8 cellular contexts compared by ENCODE assay signal in genomic region chr5:54867310-54867944, GRCh38.
DNase-seq lines count a peak whose midpoint lies in the region; ATAC-seq and TF ChIP-seq lines count a peak whose summit lies in the region.

No MANE protein-coding gene starts in this region.

- no peak for DNase-seq in CD8-positive, alpha-beta T cell
- peak; percentile 38 for DNase-seq in HCT116 (ENCODE audit: low read depth, low spot score)
- DNase-seq in Panc1 (ENCODE audit: low read depth, low spot score) = peak; percentile 18
- peak; percentile 55 to 66 for DNase-seq in dermis microvascular lymphatic vessel endothelial cell (ENCODE audit: low read depth in 2 of 2)
- peak; percentile 72 for DNase-seq in midbrain (lab: John Stamatoyannopoulos, UW)
- DNase-seq in activated T-cell treated with anti-CD3 and anti-CD28 coated beads, Interleukin-2, amount 50 U/mL, for 72 hours = no peak

- no peaks in the 10 kb centered on the region for H3K36me3 Mint-ChIP-seq in CD8-positive, alpha-beta T cell
- no peaks in the 10 kb centered on the region for H3K36me3 Mint-ChIP-seq in activated T-cell treated with anti-CD3 and anti-CD28 coated beads, Interleukin-2, amount 50 U/mL, for 72 hours (ENCODE audit: insufficient read depth in 2 of 2)

- no peaks in the 10 kb centered on the region for H4K20me1 ChIP-seq in HCT116 (ENCODE audit: insufficient read depth)

- peak; percentile 72 for ATAC-seq in CD8-positive, alpha-beta T cell
- ATAC-seq in HCT116 (peak; percentile 59), Panc1 (no peak), GM21515 (IDR thresholded peaks at IDR 0.05; ENCODE audit: unreplicated experiment) (no peak), GM18909 (IDR thresholded peaks at IDR 0.05; ENCODE audit: poor library complexity, unreplicated experiment) (no peak)
- no peak for ATAC-seq in activated T-cell treated with anti-CD3 and anti-CD28 coated beads, Interleukin-2, amount 50 U/mL, for 72 hours (replicated peaks in 1 of 2)

- POLR2A ChIA-PET in CD8-positive, alpha-beta T cell (lab: Charles Lee) = interaction anchor here (1.0 to 2.4 kb wide), 2 partner anchors 348 to 350 kb away, joined by 4 to 17 read pairs; partner anchors contain the start of gene SNX18
- POLR2A ChIA-PET in HCT116 (lab: Charles Lee) (interaction anchor here (1.1 to 1.6 kb wide), 2 partner anchors 292 to 351 kb away, joined by 3 to 5 read pairs; partner anchors contain the start of genes GPX8 and SNX18), Panc1 (lab: Charles Lee) (no interaction called here)

- H3K4me2 ChIP-seq in HCT116 (ENCODE audit: low read length) = peak overlapping the region; percentile 51

- no peaks in the 10 kb centered on the region for H3K36me3 ChIP-seq in CD8-positive, alpha-beta T cell (ENCODE audit: insufficient read depth, low read length)
- no peaks in the 10 kb centered on the region for H3K36me3 ChIP-seq in HCT116 (ENCODE audit: control insufficient read depth in 1 of 2, insufficient read depth in 2 of 2, low read length in 2 of 2)
- no peaks in the 10 kb centered on the region for H3K36me3 ChIP-seq in Panc1 (ENCODE audit: control insufficient read depth, insufficient read depth, low read length)

- no peak overlapping the region for H3K9ac ChIP-seq in HCT116 (ENCODE audit: low read length)

- H3K9me3 Mint-ChIP-seq in CD8-positive, alpha-beta T cell = no peaks in the 10 kb centered on the region
- no peaks in the 10 kb centered on the region for H3K9me3 Mint-ChIP-seq in activated T-cell treated with anti-CD3 and anti-CD28 coated beads, Interleukin-2, amount 50 U/mL, for 72 hours

- H3K9me3 ChIP-seq in CD8-positive, alpha-beta T cell (ENCODE audit: low read length) = no peaks in the 10 kb centered on the region
- H3K9me3 ChIP-seq in HCT116 (ENCODE audit: control insufficient read depth in 1 of 2, insufficient read depth in 1 of 2, low read depth in 1 of 2, low read length in 2 of 2) = no peaks in the 10 kb centered on the region
- H3K9me3 ChIP-seq in Panc1 (ENCODE audit: control insufficient read depth, insufficient read depth, low read depth, low read length) = no peaks in the 10 kb centered on the region

- no peaks in the 10 kb centered on the region for H3K9me2 ChIP-seq in HCT116 (ENCODE audit: insufficient read depth)

- peak overlapping the region; percentile 58 for H2AFZ ChIP-seq in HCT116 (ENCODE audit: low read depth, low read length, poor library complexity, severe bottlenecking)

- H3K4me1 Mint-ChIP-seq in CD8-positive, alpha-beta T cell (ENCODE audit: low read depth) = peaks cover 4% of the 10 kb centered on the region
- H3K4me1 Mint-ChIP-seq in activated T-cell treated with anti-CD3 and anti-CD28 coated beads, Interleukin-2, amount 50 U/mL, for 72 hours (ENCODE audit: low read depth) = peaks cover 29% of the 10 kb centered on the region

- TF ChIP-seq POLR2A in HCT116 (IDR thresholded peaks at IDR 0.05; ENCODE audit: borderline replicate concordance, extremely low read depth, insufficient read depth, insufficient read length) = no peak

- BruUV-seq in HCT116 (replicated peaks; lab: Mats Ljungman, UMichigan) = no TSS peak
- BruUV-seq in Panc1 (replicated peaks; lab: Mats Ljungman, UMichigan) = no TSS peak

- TF ChIP-seq CTCF in CD8-positive, alpha-beta T cell (IDR thresholded peaks at IDR 0.05) = peak; percentile 71
- peak; percentile 44 to 77 (median 69); a peak in 5 of 6 replicates for TF ChIP-seq CTCF in HCT116 (IDR thresholded peaks at IDR 0.05 in 2 of 3, conservative IDR thresholded peaks at IDR 0.05 in 1 of 3; ENCODE audit: borderline replicate concordance in 1 of 3, insufficient read depth in 1 of 3, low read depth in 2 of 3, low read length in 2 of 3)
- peak; percentile 71 for TF ChIP-seq CTCF in Panc1 (IDR thresholded peaks at IDR 0.05)

- RAD21 ChIA-PET in HCT116 (lab: Charles Lee; ENCODE audit: low non-redundant PET in 1 of 2, low total read pairs in 2 of 2, uncharacterized antibody in 2 of 2, unreplicated experiment in 2 of 2) = interaction anchor here (0.9 to 2.1 kb wide), 5 partner anchors 22 to 624 kb away, joined by 3 to 8 read pairs (median 5); partner anchors contain the start of gene SNX18 (in 1 of the 2)

- H3K27ac ChIP-seq in CD8-positive, alpha-beta T cell (ENCODE audit: low read depth, low read length) = no peak overlapping the region
- H3K27ac ChIP-seq in HCT116 (ENCODE audit: low read depth, low read length) (no peak overlapping the region), Panc1 (ENCODE audit: low read length) (no peak overlapping the region)

- in situ Hi-C loops in Panc1 (cut with HindIII; ENCODE audit: low pct_unique_long_range_greater_than_20kb, low sequenced_read_pairs) = no loop called here

- H3K4me3 Mint-ChIP-seq in CD8-positive, alpha-beta T cell = peak overlapping the region; percentile 37
- peak overlapping the region in 1 of 2 donors; percentile 58 for H3K4me3 Mint-ChIP-seq in activated T-cell treated with anti-CD3 and anti-CD28 coated beads, Interleukin-2, amount 50 U/mL, for 72 hours

- H3K27me3 ChIP-seq in CD8-positive, alpha-beta T cell (ENCODE audit: insufficient read depth, low read length) = no peaks in the 10 kb centered on the region
- H3K27me3 ChIP-seq in HCT116 (ENCODE audit: insufficient read depth, low read length) (peaks cover 10% of the 10 kb centered on the region; the same call in 1 of the 2 replicates), Panc1 (ENCODE audit: control insufficient read depth, insufficient read depth, low read length) (peaks cover 17% of the 10 kb centered on the region)

- H3K27me3 Mint-ChIP-seq in CD8-positive, alpha-beta T cell (ENCODE audit: low read depth) = peaks cover 5% of the 10 kb centered on the region
- H3K27me3 Mint-ChIP-seq in activated T-cell treated with anti-CD3 and anti-CD28 coated beads, Interleukin-2, amount 50 U/mL, for 72 hours (ENCODE audit: low read depth) = peaks cover 62% of the 10 kb centered on the region

- H3K4me3 ChIP-seq in CD8-positive, alpha-beta T cell (ENCODE audit: low read depth, low read length) = no peak overlapping the region
- no peak overlapping the region for H3K4me3 ChIP-seq in HCT116 (replicated peaks in 1 of 2; ENCODE audit: low read depth in 1 of 2, low read length in 2 of 2)
- no peak overlapping the region for H3K4me3 ChIP-seq in Panc1 (ENCODE audit: low read depth in 2 of 2, low read length in 2 of 2)

- CTCF ChIA-PET in CD8-positive, alpha-beta T cell (lab: Charles Lee) = interaction anchor here (0.7 to 3.7 kb wide), 38 partner anchors 9 to 629 kb away, joined by 3 to 62 read pairs (median 4); partner anchors contain the start of genes GPX8 and SNX18
- CTCF ChIA-PET in HCT116 (lab: Charles Lee) = interaction anchor here (0.5 to 2.6 kb wide), 30 partner anchors 11 to 633 kb away, joined by 3 to 57 read pairs (median 4); partner anchors contain the start of genes GPX8 and SNX18
- CTCF ChIA-PET in Panc1 (lab: Charles Lee) = interaction anchor here (0.7 to 1.3 kb wide), 4 partner anchors 12 to 351 kb away, joined by 3 to 25 read pairs (median 4); partner anchors contain the start of gene SNX18

- no peak overlapping the region for H3K27ac Mint-ChIP-seq in CD8-positive, alpha-beta T cell
- no peak overlapping the region for H3K27ac Mint-ChIP-seq in activated T-cell treated with anti-CD3 and anti-CD28 coated beads, Interleukin-2, amount 50 U/mL, for 72 hours

- intact Hi-C loops in CD8-positive, alpha-beta T cell (cut with DNase I, micrococcal nuclease) = loop anchor here (1.0 to 5.0 kb wide), 2 partner anchors 350 to 625 kb away; partner anchors contain the start of gene SNX18 (in 2 of the 2)
- intact Hi-C loops in HCT116 (cut with micrococcal nuclease) = loop anchor here (2.0 kb wide), 1 partner anchor 351 kb away; the partner anchor contains the start of gene SNX18
- intact Hi-C loops in Panc1 (cut with micrococcal nuclease; ENCODE audit: unreplicated experiment) = loop anchor here (1.0 kb wide), 1 partner anchor 350 kb away; the partner anchor contains the start of gene SNX18

- H3K79me2 ChIP-seq in HCT116 (ENCODE audit: insufficient read depth, low read length) = no peaks in the 10 kb centered on the region

- H3K4me1 ChIP-seq in CD8-positive, alpha-beta T cell (ENCODE audit: insufficient read depth, low read length) = no peaks in the 10 kb centered on the region
- H3K4me1 ChIP-seq in HCT116 (ENCODE audit: control insufficient read depth in 1 of 2, insufficient read depth in 2 of 2, low read length in 2 of 2) (peaks cover 0 to 3% of the 10 kb centered on the region in 2 experiments; a peak in 1 of 4 replicates), Panc1 (ENCODE audit: control insufficient read depth, insufficient read depth, low read length) (no peaks in the 10 kb centered on the region)

- TF ChIP-seq RAD21 in HCT116 (IDR thresholded peaks at IDR 0.05; ENCODE audit: low read depth) = peak; percentile 66

TF ChIP-seq in HCT116, 20 proteins besides CTCF, POLR2A, EP300 and RAD21:
- TF ChIP-seq ELF1 (IDR thresholded peaks at IDR 0.05; ENCODE audit: borderline replicate concordance, low read depth) (no peak), TCF7L2 (IDR thresholded peaks at IDR 0.05; ENCODE audit: borderline replicate concordance, extremely low read depth, insufficient read depth, insufficient read length) (no peak), CBX3 (IDR thresholded peaks at IDR 0.05; ENCODE audit: low read depth) (no peak)
- TF ChIP-seq, protein P1, sequence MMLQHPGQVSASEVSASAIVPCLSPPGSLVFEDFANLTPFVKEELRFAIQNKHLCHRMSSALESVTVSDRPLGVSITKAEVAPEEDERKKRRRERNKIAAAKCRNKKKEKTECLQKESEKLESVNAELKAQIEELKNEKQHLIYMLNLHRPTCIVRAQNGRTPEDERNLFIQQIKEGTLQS (IDR thresholded peaks at IDR 0.05) = no peak
TF ChIP-seq in HCT116: peak in this region for 0.

Comparison
In these comparisons a context has a peak if more than half of its experiments do, and no peak if none do; other contexts are left out.
1. ATAC-seq: peak in CD8-positive, alpha-beta T cell (single experiment) and HCT116 (single experiment); none in Panc1 (single experiment), GM21515 (single experiment), activated T-cell treated with anti-CD3 and anti-CD28 coated beads, Interleukin-2, amount 50 U/mL, for 72 hours (0 of 2) and GM18909 (single experiment).
2. DNase-seq: peak in HCT116 (single experiment), Panc1 (single experiment), dermis microvascular lymphatic vessel endothelial cell (2 of 2) and midbrain (single experiment); none in CD8-positive, alpha-beta T cell (0 of 7) and activated T-cell treated with anti-CD3 and anti-CD28 coated beads, Interleukin-2, amount 50 U/mL, for 72 hours (0 of 2).
3. Peak in every context shown above with its lines, with median percentiles within 50 percentile points of each other: CTCF ChIP-seq.